In genomic region chr4:89497517-89498308, GRCh38 we compare ENCODE assay signal across 32 cellular contexts.
DNase-seq lines count a peak whose midpoint lies in the region; ATAC-seq, FAIRE-seq and TF ChIP-seq lines count a peak whose summit lies in the region.
"Had no signal": no experiment of that assay in that cellular context is flagged by ENCODE, and none has a peak within 500 bp of the region (broad histone marks: within the 10 kb centered on the region; RNA-seq: fewer than 3 reads in every experiment).

No MANE protein-coding gene starts in this region.

- DNase-seq in A549 (ENCODE audit: low read depth in 1 of 2, low spot score in 1 of 2) = peak in 1 of 2 experiments; percentile 19
- peak; percentile 63 for DNase-seq in PC-3
- DNase-seq in fibroblast of mammary gland (ENCODE audit: low read depth) = peak; percentile 16
- peak in 1 of 3 donors; percentile 5 for DNase-seq in mucosa of descending colon
- DNase-seq in anterior cingulate cortex (lab: John Stamatoyannopoulos, UW) = no peak
- no peak for DNase-seq in activated T-cell treated with anti-CD3 and anti-CD28 coated beads, Interleukin-2, amount 50 U/mL, for 48 hours
- DNase-seq in WTC11 (ENCODE audit: low spot score) = no peak
- no peak for DNase-seq in gastrocnemius medialis
- DNase-seq: ACHN; activated naive CD4-positive, alpha-beta T cell treated with anti-CD3 and anti-CD28 coated beads, Interleukin-2, amount 10 ng/mL, durations not matched to agents 7 days and 5 days; amygdala; Caco-2; DND-41; dorsolateral prefrontal cortex; H7; Karpas-422; naive B cell; NCI-H1694 treated with DMSO at 0.1 percent for 48 hours; NCI-H2171; NCI-H526; occipital lobe; retina; spleen; stimulated activated CD4-positive, alpha-beta T cell treated with anti-CD3 and anti-CD28 coated beads, Interleukin-2, amount 100 ng/mL, for 48 hours had no signal

- H3K9me3 ChIP-seq in A549 (no peaks in the 10 kb centered on the region), PC-3 (ENCODE audit: low read length) (no peaks in the 10 kb centered on the region), mucosa of descending colon (no peaks in the 10 kb centered on the region), gastrocnemius medialis (no peaks in the 10 kb centered on the region)
- H3K9me3 ChIP-seq: Caco-2, spleen, vagina had no signal

- TF ChIP-seq EP300 in A549 (IDR thresholded peaks at IDR 0.05) = no peak

- H3K36me3 Mint-ChIP-seq in WTC11 = peaks cover 4% of the 10 kb centered on the region
- H3K36me3 Mint-ChIP-seq: activated naive CD4-positive, alpha-beta T cell treated with anti-CD3 and anti-CD28 coated beads, Interleukin-2, amount 10 ng/mL, durations not matched to agents 7 days and 5 days; memory B cell; naive B cell; stimulated activated effector memory CD8-positive, alpha-beta T cell treated with anti-CD3 and anti-CD28 coated beads, Interleukin-12 subunit alpha, Interleukin-12 subunit beta, amount 100 ng/mL, for 72 hours had no signal

- H3K9ac ChIP-seq in PC-3 (ENCODE audit: low read length) = peak overlapping the region; percentile 61; the same call in 1 of the 2 replicates

- no peaks in the 10 kb centered on the region for H3F3A ChIP-seq in PC-3 (ENCODE audit: low read length, unreplicated experiment)

- H3K4me2 ChIP-seq in A549 (peak overlapping the region; percentile 34; the same call in 2 of the 3 replicates), PC-3 (ENCODE audit: low read length) (0 out of 2 replicates have a peak overlapping the region, but pooled peaks have one; percentile 31)

- POLR2A ChIA-PET in A549 (lab: Yijun Ruan, JAX) (no interaction called here), PC-3 (lab: Charles Lee; ENCODE audit: unreplicated experiment) (no interaction called here), WTC11 (lab: Charles Lee) (interaction anchor here (0.6 kb wide), 1 partner anchor 1459 kb away, joined by 4 read pairs; no protein-coding TSS in a partner anchor)

- TF ChIP-seq CTCF in A549 (IDR thresholded peaks at IDR 0.05) (no peak), PC-3 (conservative IDR thresholded peaks at IDR 0.05; ENCODE audit: low read depth, low read length) (no peak), fibroblast of mammary gland (conservative IDR thresholded peaks at IDR 0.05; ENCODE audit: control insufficient read depth, insufficient read depth, low read depth, low read length) (no peak), mucosa of descending colon (IDR thresholded peaks at IDR 0.05) (no peak), WTC11 (IDR thresholded peaks at IDR 0.05) (no peak), gastrocnemius medialis (IDR thresholded peaks at IDR 0.05 in 4 of 5, conservative IDR thresholded peaks at IDR 0.05 in 1 of 5) (no peak)

- no peaks in the 10 kb centered on the region for H3K36me3 ChIP-seq in PC-3 (ENCODE audit: low read depth, low read length)
- no peaks in the 10 kb centered on the region for H3K36me3 ChIP-seq in mucosa of descending colon (ENCODE audit: low read depth)
- no peaks in the 10 kb centered on the region for H3K36me3 ChIP-seq in gastrocnemius medialis
- H3K36me3 ChIP-seq: cardiac muscle cell, spleen, vagina had no signal

- CTCF ChIA-PET in A549 (lab: Yijun Ruan, JAX) = interaction anchor here (1.1 kb wide), 1 partner anchor 15 kb away, joined by 3 read pairs; no protein-coding TSS in a partner anchor
- CTCF ChIA-PET in PC-3 (lab: Charles Lee) = interaction anchor here (0.7 kb wide), 1 partner anchor 60 kb away, joined by 3 read pairs; no protein-coding TSS in a partner anchor
- CTCF ChIA-PET in WTC11 (lab: Charles Lee) = interaction anchor here (0.8 kb wide), 1 partner anchor 16 kb away, joined by 3 read pairs; no protein-coding TSS in a partner anchor

- WGBS in A549 (ENCODE audit: missing lambda C conversion rate) = 50% methylated on average over 4 of the region's 4 CpGs

- intact Hi-C loops in PC-3 (cut with micrococcal nuclease) = no loop called here
- intact Hi-C loops in mucosa of descending colon (cut with DNase I, micrococcal nuclease) = no loop called here
- intact Hi-C loops in gastrocnemius medialis (cut with DNase I; ENCODE audit: low total_unique reads) = no loop called here

- TF ChIP-seq RAD21 in A549 (conservative IDR thresholded peaks at IDR 0.05 in 1 of 2, IDR thresholded peaks at IDR 0.05 in 1 of 2) = no peak

- TF ChIP-seq POLR2A in A549 (IDR thresholded peaks at IDR 0.05; ENCODE audit: low read length) (no peak), gastrocnemius medialis (IDR thresholded peaks at IDR 0.05) (no peak)

- H3K27me3 ChIP-seq in PC-3 (ENCODE audit: low read length) (no peaks in the 10 kb centered on the region), gastrocnemius medialis (no peaks in the 10 kb centered on the region)
- H3K27me3 ChIP-seq: cardiac muscle cell, dorsolateral prefrontal cortex, spleen, vagina had no signal

- in situ Hi-C loops in gastrocnemius medialis (cut with MboI; ENCODE audit: low sequenced_read_pairs in 4 of 4) = no loop called here

- H3K27ac Mint-ChIP-seq in WTC11 = no peak overlapping the region
- H3K27ac Mint-ChIP-seq: activated naive CD4-positive, alpha-beta T cell treated with anti-CD3 and anti-CD28 coated beads, Interleukin-2, amount 10 ng/mL, durations not matched to agents 7 days and 5 days; activated T-helper 1 cell treated with anti-CD3 and anti-CD28 coated beads, Interleukin-12 subunit alpha, Interleukin-12 subunit beta, Interleukin-2, Interleukin-4 antibody, amounts not matched to agents 30 ng/mL and 10 ng/mL and 1 ng/mL, durations not matched to agents 14 hours and 24 hours and 36 hours; memory B cell; naive B cell; stimulated activated effector memory CD8-positive, alpha-beta T cell treated with anti-CD3 and anti-CD28 coated beads, Interleukin-12 subunit alpha, Interleukin-12 subunit beta, amount 100 ng/mL, for 72 hours; T-helper 2 cell treated with Interferon-gamma antibody and Interleukin-4, amounts not matched to agents 5 μg/mL and 100 μg/mL, for 36 hours had no signal

- H4K20me1 ChIP-seq in PC-3 (ENCODE audit: low read length) = no peaks in the 10 kb centered on the region

- peaks cover 12% of the 10 kb centered on the region for H3K4me1 Mint-ChIP-seq in WTC11
- H3K4me1 Mint-ChIP-seq: activated naive CD4-positive, alpha-beta T cell treated with anti-CD3 and anti-CD28 coated beads, Interleukin-2, amount 10 ng/mL, durations not matched to agents 7 days and 5 days; memory B cell; naive B cell; stimulated activated effector memory CD8-positive, alpha-beta T cell treated with anti-CD3 and anti-CD28 coated beads, Interleukin-12 subunit alpha, Interleukin-12 subunit beta, amount 100 ng/mL, for 72 hours had no signal

- H3K4me3 ChIP-seq in A549 (no peak overlapping the region), PC-3 (ENCODE audit: low read length) (no peak overlapping the region), fibroblast of mammary gland (ENCODE audit: control insufficient read depth, low read depth, low read length) (no peak overlapping the region), mucosa of descending colon (no peak overlapping the region), gastrocnemius medialis (no peak overlapping the region)
- H3K4me3 ChIP-seq: cardiac muscle cell, dorsolateral prefrontal cortex, spleen, vagina had no signal

- no peaks in the 10 kb centered on the region for H3K9me2 ChIP-seq in PC-3 (replicated peaks; ENCODE audit: low read length)

- no peak for FAIRE-seq in A549 (lab: Jason Lieb, UNC)

- H2AFZ ChIP-seq in PC-3 (ENCODE audit: low read length) = no peak overlapping the region

- H3K9me3 Mint-ChIP-seq in WTC11 = peaks cover 11% of the 10 kb centered on the region
- H3K9me3 Mint-ChIP-seq: activated naive CD4-positive, alpha-beta T cell treated with anti-CD3 and anti-CD28 coated beads, Interleukin-2, amount 10 ng/mL, durations not matched to agents 7 days and 5 days; activated T-helper 1 cell treated with anti-CD3 and anti-CD28 coated beads, Interleukin-12 subunit alpha, Interleukin-12 subunit beta, Interleukin-2, Interleukin-4 antibody, amounts not matched to agents 30 ng/mL and 10 ng/mL and 1 ng/mL, durations not matched to agents 14 hours and 24 hours and 36 hours; naive B cell; stimulated activated effector memory CD8-positive, alpha-beta T cell treated with anti-CD3 and anti-CD28 coated beads, Interleukin-12 subunit alpha, Interleukin-12 subunit beta, amount 100 ng/mL, for 72 hours; T-helper 2 cell treated with Interferon-gamma antibody and Interleukin-4, amounts not matched to agents 5 μg/mL and 100 μg/mL, for 36 hours had no signal

- no TSS peak for BruUV-seq in PC-3 (replicated peaks; lab: Mats Ljungman, UMichigan)

- H3K4me1 ChIP-seq in A549 (peaks cover 9% of the 10 kb centered on the region; the same call in 2 of the 3 replicates), PC-3 (ENCODE audit: insufficient read depth, low read length) (peaks cover 15% of the 10 kb centered on the region), mucosa of descending colon (ENCODE audit: low read depth) (no peaks in the 10 kb centered on the region), gastrocnemius medialis (no peaks in the 10 kb centered on the region)
- H3K4me1 ChIP-seq: Caco-2, spleen had no signal

- ATAC-seq in A549 (no peak), PC-3 (peak; percentile 38; the same call in 1 of the 2 replicates), mucosa of descending colon (peak; percentile 94), WTC11 (no peak), gastrocnemius medialis (no peak)
- ATAC-seq: SK-N-SH treated with all-trans-retinoic acid at 6 μM for 48 hours; stimulated activated effector memory CD8-positive, alpha-beta T cell treated with anti-CD3 and anti-CD28 coated beads, Interleukin-12 subunit alpha, Interleukin-12 subunit beta, amount 100 ng/mL, for 72 hours had no signal

- no peaks in the 10 kb centered on the region for H3K27me3 Mint-ChIP-seq in WTC11 (ENCODE audit: low read depth)

- H3K27ac ChIP-seq in A549 (no peak overlapping the region), PC-3 (ENCODE audit: low read length) (peak overlapping the region; percentile 81), gastrocnemius medialis (no peak overlapping the region)
- H3K27ac ChIP-seq: cardiac muscle cell, dorsolateral prefrontal cortex, RWPE1, spleen, vagina had no signal

- H3K4me3 Mint-ChIP-seq in WTC11 = no peak overlapping the region
- H3K4me3 Mint-ChIP-seq: activated naive CD4-positive, alpha-beta T cell treated with anti-CD3 and anti-CD28 coated beads, Interleukin-2, amount 10 ng/mL, durations not matched to agents 7 days and 5 days; activated T-helper 1 cell treated with anti-CD3 and anti-CD28 coated beads, Interleukin-12 subunit alpha, Interleukin-12 subunit beta, Interleukin-2, Interleukin-4 antibody, amounts not matched to agents 30 ng/mL and 10 ng/mL and 1 ng/mL, durations not matched to agents 14 hours and 24 hours and 36 hours; memory B cell; naive B cell; stimulated activated effector memory CD8-positive, alpha-beta T cell treated with anti-CD3 and anti-CD28 coated beads, Interleukin-12 subunit alpha, Interleukin-12 subunit beta, amount 100 ng/mL, for 72 hours; T-helper 2 cell treated with Interferon-gamma antibody and Interleukin-4, amounts not matched to agents 5 μg/mL and 100 μg/mL, for 36 hours had no signal

- H3K79me2 ChIP-seq in PC-3 (ENCODE audit: low read length) = no peaks in the 10 kb centered on the region

TF ChIP-seq in A549, 52 proteins besides CTCF, POLR2A, EP300 and RAD21 (continues in another document):
- no peak for TF ChIP-seq HEYL (CRISPR knock-in tag; IDR thresholded peaks at IDR 0.05)
- TF ChIP-seq ZNF302 (CRISPR knock-in tag; IDR thresholded peaks at IDR 0.05) = no peak

Comparison
In these comparisons a context has a peak if more than half of its experiments do, and no peak if none do; other contexts are left out.
1. ATAC-seq: peak in PC-3 (single experiment) and mucosa of descending colon (single experiment); none in A549 (0 of 2), WTC11 (single experiment) and gastrocnemius medialis (0 of 2).
2. DNase-seq: peak in PC-3 (single experiment) and fibroblast of mammary gland (single experiment); none in anterior cingulate cortex (0 of 58), activated T-cell treated with anti-CD3 and anti-CD28 coated beads, Interleukin-2, amount 50 U/mL, for 48 hours (0 of 2), WTC11 (single experiment) and gastrocnemius medialis (0 of 2).